8 cellular contexts compared by ENCODE assay signal in the genomic region with DNA sequence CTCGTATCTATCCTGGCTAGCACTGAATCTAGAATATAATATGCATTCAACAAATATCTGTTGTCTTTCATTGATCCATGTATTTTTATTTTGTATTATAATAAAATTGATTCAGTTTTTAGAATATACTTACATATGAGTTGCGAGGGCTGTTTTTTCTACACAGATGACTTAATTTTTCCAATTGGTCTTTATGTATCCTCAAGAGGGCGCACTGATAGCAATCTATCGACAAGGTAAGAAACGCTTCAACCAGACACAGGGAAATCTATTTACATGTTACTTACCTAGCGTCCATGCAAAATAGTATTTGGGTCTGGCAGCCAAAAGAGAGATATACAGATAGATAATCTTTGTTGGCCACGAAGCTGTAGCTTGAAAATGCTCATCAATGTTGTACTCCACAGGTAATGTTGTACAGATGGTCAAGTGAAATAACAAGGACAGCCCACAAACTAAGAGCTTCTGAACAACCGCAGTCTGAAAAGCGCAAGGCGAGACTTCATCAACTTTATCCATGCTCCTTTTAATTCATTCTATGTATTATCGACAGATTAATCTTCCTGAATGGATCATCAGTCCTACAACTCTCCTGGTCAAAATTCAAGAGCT. TPM values are rescaled to one million over a fixed set of nuclear protein-coding genes. Genes with fewer than 3 reads are reported as not detected.
DNase-seq lines count a peak whose midpoint lies in the region; ATAC-seq and TF ChIP-seq lines count a peak whose summit lies in the region.

No MANE protein-coding gene starts in this region.

- DNase-seq in DMS79 treated with DMSO at 0.1 percent for 48 hours (lab: John Stamatoyannopoulos, UW) = peak; percentile 33
- DNase-seq in DMS79 (lab: John Stamatoyannopoulos, UW) = no peak
- peak; percentile 52 for DNase-seq in M059J (ENCODE audit: low read depth)
- DNase-seq in RPMI8226 = peak; percentile 45
- peak; percentile 81 for DNase-seq in fibroblast of the aortic adventitia (ENCODE audit: low read depth)
- DNase-seq in sigmoid colon = no peak
- DNase-seq in ureter (ENCODE audit: low spot score) = no peak

- TF ChIP-seq CTCF in fibroblast of the aortic adventitia (IDR thresholded peaks at IDR 0.05; ENCODE audit: insufficient read depth, low read length) (peak; percentile 64), sigmoid colon (IDR thresholded peaks at IDR 0.05) (peak in 3 of 4 experiments; percentile 18 to 53 (median 43))

- TF ChIP-seq EP300 in sigmoid colon (IDR thresholded peaks at IDR 0.05) = no peak

- H3K36me3 ChIP-seq in sigmoid colon = peaks cover 0 to 8% (median 0%) of the 10 kb centered on the region in 4 donors

- H3K27ac ChIP-seq in sigmoid colon = no peak overlapping the region

- no peak for TF ChIP-seq POLR2A in sigmoid colon (IDR thresholded peaks at IDR 0.05)

- H3K4me3 ChIP-seq in fibroblast of the aortic adventitia (ENCODE audit: low read depth, low read length) (no peak overlapping the region), sigmoid colon (no peak overlapping the region)

- no peaks in the 10 kb centered on the region for H3K4me1 ChIP-seq in sigmoid colon

- 47 to 55% methylated on average over 11 of the region's 11 CpGs for WGBS in sigmoid colon, 2 donors

- H3K27me3 ChIP-seq in sigmoid colon = no peaks in the 10 kb centered on the region

- intact Hi-C loops in sigmoid colon (cut with DNase I) = loop anchor here (10.0 kb wide), 1 partner anchor 462 kb away; no protein-coding TSS in a partner anchor

- ATAC-seq in HG03135 (IDR thresholded peaks at IDR 0.05; ENCODE audit: unreplicated experiment) = no peak

- H3K9me3 ChIP-seq in sigmoid colon = no peaks in the 10 kb centered on the region

RNA-seq across cellular contexts. Expression of gene KIDINS220, which starts 35.5 kb away (rescaled TPM):
- 15.0 and 17.5 TPM in 2 replicates for total RNA-seq in M059J (2014; rRNA removed; shearing (Covaris generic))
- total RNA-seq in fibroblast of the aortic adventitia (ENCODE audit: low replicate concordance) (89.7 and 118 TPM in 2 replicates), sigmoid colon (100 to 1,000 TPM in 1 of 4 donors, 10 to 100 TPM in 3; 85.7 to 111 (median 95.0) TPM), ureter (71.2 TPM)
- polyA plus RNA-seq in sigmoid colon = 10 to 100 TPM in 1 of 3 donors, 1 to 10 TPM in 2; 3.0 to 19.8 (median 5.4) TPM

Comparison
In these comparisons a context has a peak if more than half of its experiments do, and no peak if none do; other contexts are left out.
1. DNase-seq: peak in DMS79 treated with DMSO at 0.1 percent for 48 hours (single experiment), M059J (single experiment), RPMI8226 (single experiment) and fibroblast of the aortic adventitia (single experiment); none in DMS79 (single experiment), sigmoid colon (single experiment) and ureter (single experiment).